In the genomic region with DNA sequence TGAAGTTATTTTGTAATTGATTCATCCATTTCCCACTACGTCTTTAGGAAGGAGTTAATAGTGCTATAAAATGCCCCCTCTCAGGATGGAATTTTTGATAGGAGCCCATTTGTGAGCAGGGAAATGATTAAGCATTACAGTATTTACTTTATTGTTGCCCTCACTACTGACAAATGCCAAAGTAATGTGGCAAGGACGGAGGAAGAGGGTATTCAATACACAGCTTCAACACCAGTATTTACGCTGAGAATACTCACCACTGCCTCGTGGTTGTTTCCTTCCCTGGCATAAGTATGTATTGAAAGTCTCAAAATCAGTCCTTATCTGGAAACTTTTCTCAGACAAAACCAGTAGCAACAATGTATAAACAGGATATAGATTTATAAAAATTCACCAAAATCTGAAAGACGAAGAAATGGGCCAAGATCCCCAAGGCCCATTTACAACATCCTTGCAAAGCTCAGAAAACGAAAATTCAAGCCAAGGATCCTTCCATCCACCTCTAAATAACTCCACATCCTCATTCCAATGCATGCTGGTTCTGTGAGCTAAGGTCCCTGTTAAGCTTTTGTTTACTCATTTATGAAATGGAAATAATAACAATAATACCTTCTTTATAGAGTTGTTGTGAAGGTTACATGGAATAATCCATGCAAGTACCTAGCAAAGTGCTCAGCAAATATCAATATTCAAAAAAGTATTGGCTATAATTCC, we compare ENCODE assay signal across 11 cellular contexts. TPM values are rescaled to one million over a fixed set of nuclear protein-coding genes. Genes with fewer than 3 reads are reported as not detected.
A peak's percentile ranks its signal among the peaks of the same experiment; 100 is the strongest.
DNase-seq lines count a peak whose midpoint lies in the region; ATAC-seq, FAIRE-seq and TF ChIP-seq lines count a peak whose summit lies in the region.
"Had no signal": no experiment of that assay in that cellular context is flagged by ENCODE, and none has a peak within 500 bp of the region (broad histone marks: within the 10 kb centered on the region; RNA-seq: fewer than 3 reads in every experiment).

No MANE protein-coding gene starts in this region.

- DNase-seq in AG09309 (ENCODE audit: low read depth), result peak; percentile 21
- peak; percentile 75 for DNase-seq in RCC 7860 (ENCODE audit: low spot score)
- DNase-seq in dermis microvascular lymphatic vessel endothelial cell (ENCODE audit: low read depth in 2 of 2), result peak; percentile 56 to 90
- no peak for DNase-seq in osteocyte (ENCODE audit: extremely low spot score, unreplicated experiment)
- DNase-seq in Ammon's horn (ENCODE audit: low spot score), result no peak
- no peak for DNase-seq in GF-D8 (lab: John Stamatoyannopoulos, UW)

- peak overlapping the region; percentile 64 for H3K4me3 Mint-ChIP-seq in osteocyte (ENCODE audit: unreplicated experiment)
- H3K4me3 Mint-ChIP-seq: nephron had no signal

- peaks cover 48% of the 10 kb centered on the region for H3K4me1 Mint-ChIP-seq in osteocyte (ENCODE audit: unreplicated experiment)

- peak overlapping the region; percentile 93 for H3K27ac Mint-ChIP-seq in osteocyte (ENCODE audit: unreplicated experiment)

- no peaks in the 10 kb centered on the region for H3K9me3 Mint-ChIP-seq in osteocyte (ENCODE audit: unreplicated experiment)
- H3K9me3 Mint-ChIP-seq: nephron had no signal

- peaks cover 17% of the 10 kb centered on the region for H3K36me3 Mint-ChIP-seq in osteocyte (ENCODE audit: unreplicated experiment)

- ATAC-seq in HG03378 (IDR thresholded peaks at IDR 0.05; ENCODE audit: unreplicated experiment) (no peak), GM21447 (IDR thresholded peaks at IDR 0.05; ENCODE audit: unreplicated experiment) (no peak)
- ATAC-seq: K562 had no signal

- no peaks in the 10 kb centered on the region for H3K27me3 Mint-ChIP-seq in osteocyte (ENCODE audit: unreplicated experiment)

- TF ChIP-seq CTCF in AG09309 (IDR thresholded peaks at IDR 0.05; ENCODE audit: control insufficient read depth, insufficient read depth, low read depth, low read length, missing control alignments), result no peak
- no peak for TF ChIP-seq CTCF in osteocyte (IDR thresholded peaks at IDR 0.05)

- H3K4me3 ChIP-seq in AG09309 (ENCODE audit: control insufficient read depth, low read depth, low read length), result no peak overlapping the region
- H3K4me3 ChIP-seq: BLaER1 treated with 17β-estradiol and CSF1 and Interleukin-3, amounts not matched to agents 10 nM and 100 nM; K562 had no signal

- FAIRE-seq in RCC 7860 (lab: Jason Lieb, UNC), result peak; percentile 33
- FAIRE-seq: K562 had no signal

RNA-seq across cellular contexts. Expression of gene FEZ2, which starts 29.3 kb away (rescaled TPM):
- 53.6 and 54.0 TPM in 2 replicates for total RNA-seq in dermis microvascular lymphatic vessel endothelial cell
- 50.5 and 52.9 TPM in 2 replicates for total RNA-seq in osteocyte

Comparison
In these comparisons a context has a peak if more than half of its experiments do, and no peak if none do; other contexts are left out.
1. DNase-seq: peak in AG09309 (single experiment), RCC 7860 (single experiment) and dermis microvascular lymphatic vessel endothelial cell (2 of 2); none in osteocyte (single experiment), Ammon's horn (single experiment) and GF-D8 (single experiment).